In genomic region chr10:132965411-132966057, GRCh38 we compare ENCODE assay signal across 20 cellular contexts. TPM values are rescaled to one million over a fixed set of nuclear protein-coding genes. Genes with fewer than 3 reads are reported as not detected.
A peak's percentile ranks its signal among the peaks of the same experiment; 100 is the strongest.
DNase-seq lines count a peak whose midpoint lies in the region; ATAC-seq, FAIRE-seq and TF ChIP-seq lines count a peak whose summit lies in the region.
"Had no signal": no experiment of that assay in that cellular context is flagged by ENCODE, and none has a peak within 500 bp of the region (broad histone marks: within the 10 kb centered on the region; RNA-seq: fewer than 3 reads in every experiment).

No MANE protein-coding gene starts in this region.

- TF ChIP-seq CTCF in Panc1 (IDR thresholded peaks at IDR 0.05) (no peak), keratinocyte (optimal IDR thresholded peaks at IDR 0.05 in 1 of 3, IDR thresholded peaks at IDR 0.05 in 1 of 3, conservative IDR thresholded peaks at IDR 0.05 in 1 of 3; ENCODE audit: extremely low read depth in 1 of 3, insufficient read depth in 2 of 3, low read length in 3 of 3) (no peak), upper lobe of left lung (IDR thresholded peaks at IDR 0.05) (no peak)

- no peaks in the 10 kb centered on the region for H3K9me3 Mint-ChIP-seq in activated T-cell treated with anti-CD3 and anti-CD28 coated beads, Interleukin-2, amount 50 U/mL, for 24 hours
- peaks cover 0 to 1% of the 10 kb centered on the region in 2 donors for H3K9me3 Mint-ChIP-seq in activated T-cell treated with anti-CD3 and anti-CD28 coated beads, Interleukin-2, amount 50 U/mL, for 72 hours
- no peaks in the 10 kb centered on the region for H3K9me3 Mint-ChIP-seq in stimulated activated effector memory CD8-positive, alpha-beta T cell treated with anti-CD3 and anti-CD28 coated beads, Interleukin-12 subunit alpha, Interleukin-12 subunit beta, amount 100 ng/mL, for 72 hours

- TF ChIP-seq EP300 in upper lobe of left lung (IDR thresholded peaks at IDR 0.05): no peak

- intact Hi-C loops in Panc1 (cut with micrococcal nuclease; ENCODE audit: unreplicated experiment): no loop called here
- intact Hi-C loops in sciatic nerve (cut with DNase I): no loop called here

- H3K27ac ChIP-seq in Panc1 (ENCODE audit: low read length) (peak overlapping the region; percentile 89), keratinocyte (ENCODE audit: control insufficient read depth, insufficient read depth, low read length) (no peak overlapping the region), upper lobe of left lung (peak overlapping the region in 1 of 4 donors; percentile 62)
- H3K27ac ChIP-seq: neutrophil, right atrium auricular region had no signal

- DNase-seq in activated T-cell treated with anti-CD3 and anti-CD28 coated beads, Interleukin-2, amount 50 U/mL, for 24 hours: peak; percentile 16
- no peak for DNase-seq in activated T-cell treated with anti-CD3 and anti-CD28 coated beads, Interleukin-2, amount 50 U/mL, for 72 hours
- DNase-seq in Panc1 (ENCODE audit: low read depth, low spot score): peak; percentile 39
- no peak for DNase-seq in keratinocyte (ENCODE audit: low read depth, low spot score)
- peak; percentile 18 for DNase-seq in sciatic nerve (ENCODE audit: low spot score)
- no peak for DNase-seq in upper lobe of left lung
- no peak for DNase-seq in stimulated activated effector memory CD8-positive, alpha-beta T cell treated with anti-CD3 and anti-CD28 coated beads, Interleukin-12 subunit alpha, Interleukin-12 subunit beta, amount 100 ng/mL, for 72 hours (ENCODE audit: low spot score in 2 of 2)
- DNase-seq: 8988T; left cardiac atrium; NCI-H345; stimulated activated naive B cell treated with anti-CD40 and anti-IgM and Interleukin-4, amounts not matched to agents 10 μg/mL and 1 μg/mL and 100 μg/mL, for 72 hours; trophoblast cell had no signal

- CTCF ChIA-PET in Panc1 (lab: Charles Lee): no interaction called here

- TF ChIP-seq POLR2A in upper lobe of left lung (IDR thresholded peaks at IDR 0.05): no peak

- FAIRE-seq in keratinocyte (lab: Jason Lieb, UNC): no peak
- FAIRE-seq: colon, GM19239, RCC 7860 had no signal

- H3K4me1 ChIP-seq in Panc1 (ENCODE audit: control insufficient read depth, insufficient read depth, low read length) (peaks cover 10% of the 10 kb centered on the region), keratinocyte (ENCODE audit: control insufficient read depth, extremely low read depth, insufficient read depth, low read length) (peaks cover 11% of the 10 kb centered on the region), upper lobe of left lung (peaks cover 3 to 22% (median 6%) of the 10 kb centered on the region in 4 donors)

- no TSS peak for BruUV-seq in Panc1 (replicated peaks; lab: Mats Ljungman, UMichigan)

- no peaks in the 10 kb centered on the region for H3K36me3 Mint-ChIP-seq in activated T-cell treated with anti-CD3 and anti-CD28 coated beads, Interleukin-2, amount 50 U/mL, for 24 hours (ENCODE audit: low read depth)
- H3K36me3 Mint-ChIP-seq in activated T-cell treated with anti-CD3 and anti-CD28 coated beads, Interleukin-2, amount 50 U/mL, for 72 hours (ENCODE audit: insufficient read depth in 2 of 2): peaks cover 4% of the 10 kb centered on the region in 2 donors
- H3K36me3 Mint-ChIP-seq in stimulated activated effector memory CD8-positive, alpha-beta T cell treated with anti-CD3 and anti-CD28 coated beads, Interleukin-12 subunit alpha, Interleukin-12 subunit beta, amount 100 ng/mL, for 72 hours: peaks cover 8% of the 10 kb centered on the region
- H3K36me3 Mint-ChIP-seq: WTC11 had no signal

- ATAC-seq in activated T-cell treated with anti-CD3 and anti-CD28 coated beads, Interleukin-2, amount 50 U/mL, for 72 hours (replicated peaks in 1 of 2): no peak
- ATAC-seq in Panc1: peak; percentile 64
- no peak for ATAC-seq in sciatic nerve
- no peak for ATAC-seq in GM19023 (IDR thresholded peaks at IDR 0.05; ENCODE audit: unreplicated experiment)
- no peak for ATAC-seq in upper lobe of left lung (ENCODE audit: low FRiP score in 2 of 2)
- ATAC-seq in stimulated activated effector memory CD8-positive, alpha-beta T cell treated with anti-CD3 and anti-CD28 coated beads, Interleukin-12 subunit alpha, Interleukin-12 subunit beta, amount 100 ng/mL, for 72 hours: no peak
- ATAC-seq: left cardiac atrium, WTC11 had no signal

- H3K4me3 Mint-ChIP-seq in activated T-cell treated with anti-CD3 and anti-CD28 coated beads, Interleukin-2, amount 50 U/mL, for 24 hours: no peak overlapping the region
- H3K4me3 Mint-ChIP-seq in activated T-cell treated with anti-CD3 and anti-CD28 coated beads, Interleukin-2, amount 50 U/mL, for 72 hours: peak overlapping the region in 1 of 2 donors; percentile 15
- no peak overlapping the region for H3K4me3 Mint-ChIP-seq in stimulated activated effector memory CD8-positive, alpha-beta T cell treated with anti-CD3 and anti-CD28 coated beads, Interleukin-12 subunit alpha, Interleukin-12 subunit beta, amount 100 ng/mL, for 72 hours
- H3K4me3 Mint-ChIP-seq: B cell, WTC11 had no signal

- H3K4me2 ChIP-seq in keratinocyte (ENCODE audit: control insufficient read depth, extremely low read depth, insufficient read depth, low read depth, low read length): no peak overlapping the region

- peaks cover 45% of the 10 kb centered on the region for H3K27me3 Mint-ChIP-seq in activated T-cell treated with anti-CD3 and anti-CD28 coated beads, Interleukin-2, amount 50 U/mL, for 24 hours
- peaks cover 51% of the 10 kb centered on the region for H3K27me3 Mint-ChIP-seq in activated T-cell treated with anti-CD3 and anti-CD28 coated beads, Interleukin-2, amount 50 U/mL, for 72 hours (ENCODE audit: low read depth)

- in situ Hi-C loops in Panc1 (cut with HindIII; ENCODE audit: low pct_unique_long_range_greater_than_20kb, low sequenced_read_pairs): no loop called here

- dilution Hi-C loops in keratinocyte (cut with MboI; ENCODE audit: extremely low pct_ligation_motif_present, low sequenced_read_pairs): no loop called here

- 76 to 77% methylated on average over 26 of the region's 26 CpGs for WGBS in upper lobe of left lung, 2 donors

- no peak overlapping the region for H3K9ac ChIP-seq in keratinocyte (ENCODE audit: control insufficient read depth, extremely low read depth, insufficient read depth, low read length)

- H3K36me3 ChIP-seq in Panc1 (ENCODE audit: control insufficient read depth, insufficient read depth, low read length) (no peaks in the 10 kb centered on the region), keratinocyte (ENCODE audit: control insufficient read depth in 2 of 2, extremely low read depth in 1 of 2, insufficient read depth in 2 of 2, low read length in 2 of 2) (no peaks in the 10 kb centered on the region), upper lobe of left lung (no peaks in the 10 kb centered on the region)
- H3K36me3 ChIP-seq: neutrophil, right atrium auricular region had no signal

- H4K20me1 ChIP-seq in keratinocyte (ENCODE audit: control insufficient read depth, extremely low read depth, insufficient read depth, low read length): no peaks in the 10 kb centered on the region

- H3K79me2 ChIP-seq in keratinocyte (ENCODE audit: control insufficient read depth, insufficient read depth, low read length): no peaks in the 10 kb centered on the region

- no peaks in the 10 kb centered on the region for H3K9me1 ChIP-seq in keratinocyte (ENCODE audit: control insufficient read depth, extremely low read depth, insufficient read depth, low read length)

- H3K27ac Mint-ChIP-seq in activated T-cell treated with anti-CD3 and anti-CD28 coated beads, Interleukin-2, amount 50 U/mL, for 24 hours: no peak overlapping the region
- no peak overlapping the region for H3K27ac Mint-ChIP-seq in activated T-cell treated with anti-CD3 and anti-CD28 coated beads, Interleukin-2, amount 50 U/mL, for 72 hours
- no peak overlapping the region for H3K27ac Mint-ChIP-seq in stimulated activated effector memory CD8-positive, alpha-beta T cell treated with anti-CD3 and anti-CD28 coated beads, Interleukin-12 subunit alpha, Interleukin-12 subunit beta, amount 100 ng/mL, for 72 hours
- H3K27ac Mint-ChIP-seq: B cell; stimulated activated naive B cell treated with anti-CD40 and anti-IgM and Interleukin-4, amounts not matched to agents 10 μg/mL and 1 μg/mL and 100 μg/mL, for 72 hours; WTC11 had no signal

- peaks cover 32% of the 10 kb centered on the region for H3K4me1 Mint-ChIP-seq in activated T-cell treated with anti-CD3 and anti-CD28 coated beads, Interleukin-2, amount 50 U/mL, for 24 hours (ENCODE audit: low read depth)
- peaks cover 24% of the 10 kb centered on the region for H3K4me1 Mint-ChIP-seq in activated T-cell treated with anti-CD3 and anti-CD28 coated beads, Interleukin-2, amount 50 U/mL, for 72 hours (ENCODE audit: low read depth)
- peaks cover 29% of the 10 kb centered on the region for H3K4me1 Mint-ChIP-seq in stimulated activated effector memory CD8-positive, alpha-beta T cell treated with anti-CD3 and anti-CD28 coated beads, Interleukin-12 subunit alpha, Interleukin-12 subunit beta, amount 100 ng/mL, for 72 hours

- H3K9me3 ChIP-seq in Panc1 (ENCODE audit: control insufficient read depth, insufficient read depth, low read depth, low read length): peaks cover 9% of the 10 kb centered on the region; the same call in 1 of the 2 replicates
- no peaks in the 10 kb centered on the region for H3K9me3 ChIP-seq in keratinocyte (ENCODE audit: control insufficient read depth, low read depth, low read length)
- no peaks in the 10 kb centered on the region for H3K9me3 ChIP-seq in upper lobe of left lung
- H3K9me3 ChIP-seq: neutrophil had no signal

- POLR2A ChIA-PET in Panc1 (lab: Charles Lee): interaction anchor here (0.5 kb wide), 1 partner anchor 24 kb away, joined by 12 read pairs; no protein-coding TSS in a partner anchor

- peaks cover 21% of the 10 kb centered on the region for H3K27me3 ChIP-seq in Panc1 (ENCODE audit: control insufficient read depth, insufficient read depth, low read length)
- peaks cover 2% of the 10 kb centered on the region for H3K27me3 ChIP-seq in keratinocyte (ENCODE audit: control insufficient read depth, extremely low read depth, insufficient read depth, low read length)
- H3K27me3 ChIP-seq in upper lobe of left lung: no peaks in the 10 kb centered on the region
- H3K27me3 ChIP-seq: right atrium auricular region had no signal

- H3K4me3 ChIP-seq in Panc1 (ENCODE audit: low read depth in 2 of 2, low read length in 2 of 2) (peak overlapping the region; percentile 68 to 70), keratinocyte (ENCODE audit: control insufficient read depth in 2 of 3, extremely low read depth in 1 of 3, insufficient read depth in 2 of 3, low read depth in 1 of 3, low read length in 3 of 3) (peak overlapping the region in 2 of 3 experiments; percentile 2 to 61), upper lobe of left lung (peak overlapping the region in 2 of 4 donors; percentile 39 to 50)

- H2AFZ ChIP-seq in keratinocyte (ENCODE audit: control insufficient read depth, low read length): peak overlapping the region; percentile 83

RNA-seq across cellular contexts. Expression of gene CFAP46, which starts 23.2 kb away (rescaled TPM):
- total RNA-seq in activated T-cell treated with anti-CD3 and anti-CD28 coated beads, Interleukin-2, amount 50 U/mL, for 72 hours: under 1 TPM; 0.16 to 0.26 TPM
- total RNA-seq in Panc1 (2021; ENCODE audit: unreplicated experiment): 1.6 TPM
- polyA plus RNA-seq in Panc1 (2012; ENCODE audit: insufficient read length): 1.4 TPM
- polyA plus RNA-seq in keratinocyte: 0.55 to 1.00 TPM (median 0.94 TPM) in 3 replicates
- 0.24 TPM for polyA plus RNA-seq in keratinocyte (2011; ENCODE audit: low read depth)
- 0.78 and 0.83 TPM in 2 replicates for polyA plus RNA-seq in keratinocyte (2011; cell fraction: cytosol; rRNA removed)
- 0.89 and 1.4 TPM in 2 replicates for polyA plus RNA-seq in keratinocyte (2011; cell fraction: nucleus; rRNA removed)
- 0.16 and 1.0 TPM in 2 replicates for polyA plus RNA-seq in keratinocyte (2012; ENCODE audit: low replicate concordance)
- polyA minus RNA-seq in keratinocyte: 0.54 TPM in 1 of 3 replicates, not detected in the others
- not detected for polyA minus RNA-seq in keratinocyte (2011; cell fraction: cytosol; rRNA and poly(A)+ RNA removed)
- polyA minus RNA-seq in keratinocyte (2011; cell fraction: nucleus; rRNA and poly(A)+ RNA removed): 0.63 and 0.70 TPM in 2 replicates
- total RNA-seq in sciatic nerve: 1.1 TPM
- total RNA-seq in upper lobe of left lung: 10 to 100 TPM in 2 of 6 donors, 1 to 10 TPM in 3, under 1 TPM in 1; 0.60 to 28.3 (median 8.0) TPM
- total RNA-seq: B cell had no signal

Comparison
In these comparisons a context has a peak if more than half of its experiments do, and no peak if none do; other contexts are left out.
1. DNase-seq: peak in activated T-cell treated with anti-CD3 and anti-CD28 coated beads, Interleukin-2, amount 50 U/mL, for 24 hours (single experiment), Panc1 (single experiment) and sciatic nerve (single experiment); none in activated T-cell treated with anti-CD3 and anti-CD28 coated beads, Interleukin-2, amount 50 U/mL, for 72 hours (0 of 2), keratinocyte (single experiment), upper lobe of left lung (0 of 2) and stimulated activated effector memory CD8-positive, alpha-beta T cell treated with anti-CD3 and anti-CD28 coated beads, Interleukin-12 subunit alpha, Interleukin-12 subunit beta, amount 100 ng/mL, for 72 hours (0 of 2).